8 cellular contexts compared by ENCODE assay signal in the genomic region with DNA sequence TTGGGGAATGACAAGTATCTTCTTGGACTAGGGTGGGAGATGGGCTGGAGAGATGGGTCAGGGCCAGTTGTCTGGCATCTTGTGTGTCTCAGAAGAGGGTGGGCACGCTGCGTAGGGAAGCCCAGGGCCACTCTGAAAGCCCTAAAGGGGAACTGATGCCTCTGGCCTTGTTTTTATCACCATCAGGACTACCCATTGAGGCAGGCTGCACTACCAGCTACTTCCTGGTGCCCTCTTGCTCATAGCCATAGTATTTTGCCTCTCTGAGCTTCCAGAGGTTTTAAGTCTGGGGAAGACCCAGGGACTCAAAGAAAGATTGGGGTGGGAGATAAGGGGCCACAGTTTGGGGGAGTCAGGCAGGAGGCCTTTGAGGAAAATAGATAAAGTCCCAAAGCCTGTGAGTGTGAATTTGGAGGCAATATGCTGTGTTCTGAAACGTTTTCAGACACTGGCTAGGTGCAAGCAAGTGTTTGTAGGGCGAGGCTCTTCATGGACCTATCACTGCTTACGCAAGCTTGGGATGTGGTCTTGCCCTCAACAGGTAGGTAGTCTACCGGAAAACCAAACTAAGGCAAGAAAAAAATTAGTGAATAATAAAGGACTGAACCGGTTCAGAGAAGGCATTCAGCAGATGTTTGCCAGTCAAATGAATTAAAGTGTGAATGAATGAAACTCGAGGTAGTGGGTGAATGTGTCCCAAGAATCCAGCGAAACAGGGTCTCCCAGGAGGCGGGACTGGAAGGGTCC. TPM values are rescaled to one million over a fixed set of nuclear protein-coding genes. Genes with fewer than 3 reads are reported as not detected.
DNase-seq lines count a peak whose midpoint lies in the region; ATAC-seq and TF ChIP-seq lines count a peak whose summit lies in the region.

No MANE protein-coding gene starts in this region.

- DNase-seq in SJSA1 (ENCODE audit: low read depth in 1 of 2, low spot score in 2 of 2) (no peak), fibroblast of pulmonary artery (ENCODE audit: low read depth) (no peak), sigmoid colon (no peak), NCI-H2081 treated with DMSO at 0.1 percent for 48 hours (lab: John Stamatoyannopoulos, UW) (no peak), COR-L47 (lab: John Stamatoyannopoulos, UW) (no peak)

- peak overlapping the region; percentile 93 for H3K27ac ChIP-seq in SJSA1
- H3K27ac ChIP-seq in sigmoid colon, result peak overlapping the region; percentile 90 to 94 (median 93)

- WGBS in sigmoid colon, 2 donors, result 73 to 74% methylated on average over 10 of the region's 10 CpGs

- peak overlapping the region; percentile 77 for H3K4me3 ChIP-seq in GM12875 (ENCODE audit: low read depth, low read length)
- peak overlapping the region; percentile 97 for H3K4me3 ChIP-seq in SJSA1
- peak overlapping the region; percentile 66 for H3K4me3 ChIP-seq in fibroblast of pulmonary artery (replicated peaks; ENCODE audit: low read depth, low read length)
- peak overlapping the region; percentile 78 to 92 (median 84) for H3K4me3 ChIP-seq in sigmoid colon

- no peak for TF ChIP-seq EP300 in sigmoid colon (IDR thresholded peaks at IDR 0.05)

- ATAC-seq in HG03095 (IDR thresholded peaks at IDR 0.05; ENCODE audit: unreplicated experiment) (no peak), GM18520 (IDR thresholded peaks at IDR 0.05; ENCODE audit: unreplicated experiment) (no peak)

- no peaks in the 10 kb centered on the region for H3K9me3 ChIP-seq in SJSA1 (replicated peaks)
- H3K9me3 ChIP-seq in sigmoid colon, result no peaks in the 10 kb centered on the region

- H3K36me3 ChIP-seq in SJSA1 (peaks cover 26% of the 10 kb centered on the region), sigmoid colon (no peaks in the 10 kb centered on the region)

- intact Hi-C loops in sigmoid colon (cut with DNase I), result loop anchor here (2.0 kb wide), 2 partner anchors 24 to 64 kb away; no protein-coding TSS in a partner anchor

- H3K27me3 ChIP-seq in SJSA1 (replicated peaks), result no peaks in the 10 kb centered on the region
- H3K27me3 ChIP-seq in sigmoid colon, result no peaks in the 10 kb centered on the region

- no peak for TF ChIP-seq POLR2A in sigmoid colon (IDR thresholded peaks at IDR 0.05)

- peaks cover 47% of the 10 kb centered on the region for H3K4me1 ChIP-seq in SJSA1 (replicated peaks)
- H3K4me1 ChIP-seq in sigmoid colon, result peaks cover 0 to 36% (median 29%) of the 10 kb centered on the region in 4 donors

- TF ChIP-seq CTCF in GM12875 (IDR thresholded peaks at IDR 0.05; ENCODE audit: borderline replicate concordance, insufficient read depth, low read depth, low read length), result no peak
- TF ChIP-seq CTCF in fibroblast of pulmonary artery (IDR thresholded peaks at IDR 0.05; ENCODE audit: low read length, missing control alignments), result no peak
- TF ChIP-seq CTCF in sigmoid colon (IDR thresholded peaks at IDR 0.05), result no peak

RNA-seq across cellular contexts. Expression of gene ITGB3, which starts 0.7 kb away (rescaled TPM):
- total RNA-seq in SJSA1 (2014; rRNA removed; shearing (Covaris generic)), result 164 and 202 TPM in 2 replicates
- total RNA-seq in sigmoid colon, result 10 to 100 TPM; 28.5 to 62.7 (median 40.1) TPM
- polyA plus RNA-seq in sigmoid colon, result 1 to 10 TPM in 2 of 3 donors, under 1 TPM in 1; 0.69 to 3.4 (median 1.8) TPM

RNA-seq across cellular contexts. Expression of gene MYL4, which starts 43.8 kb away (rescaled TPM):
- total RNA-seq in SJSA1 (2014; rRNA removed; shearing (Covaris generic)), result 2.2 TPM in 1 of 2 replicates, not detected in the other
- 1 to 10 TPM in 1 of 4 donors, not detected in 3; 1.1 TPM for total RNA-seq in sigmoid colon
- 1 to 10 TPM in 1 of 3 donors, under 1 TPM in 1, not detected in 1; 0.31 to 2.8 TPM for polyA plus RNA-seq in sigmoid colon
